1 cellular context compared by ENCODE assay signal in genomic region chr1:212852105-212852688, GRCh38.
TF ChIP-seq lines count a peak whose summit lies in the region.

No MANE protein-coding gene starts in this region.

TF ChIP-seq in H1, 55 proteins besides CTCF, POLR2A, EP300 and RAD21 (continued from another document):
- TF ChIP-seq, protein P1, sequence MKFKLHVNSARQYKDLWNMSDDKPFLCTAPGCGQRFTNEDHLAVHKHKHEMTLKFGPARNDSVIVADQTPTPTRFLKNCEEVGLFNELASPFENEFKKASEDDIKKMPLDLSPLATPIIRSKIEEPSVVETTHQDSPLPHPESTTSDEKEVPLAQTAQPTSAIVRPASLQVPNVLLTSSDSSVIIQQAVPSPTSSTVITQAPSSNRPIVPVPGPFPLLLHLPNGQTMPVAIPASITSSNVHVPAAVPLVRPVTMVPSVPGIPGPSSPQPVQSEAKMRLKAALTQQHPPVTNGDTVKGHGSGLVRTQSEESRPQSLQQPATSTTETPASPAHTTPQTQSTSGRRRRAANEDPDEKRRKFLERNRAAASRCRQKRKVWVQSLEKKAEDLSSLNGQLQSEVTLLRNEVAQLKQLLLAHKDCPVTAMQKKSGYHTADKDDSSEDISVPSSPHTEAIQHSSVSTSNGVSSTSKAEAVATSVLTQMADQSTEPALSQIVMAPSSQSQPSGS (IDR thresholded peaks at IDR 0.05; ENCODE audit: low read length) = no peak; the same call in 1 of the 2 replicates
- TF ChIP-seq KDM1A (IDR thresholded peaks at IDR 0.05; ENCODE audit: borderline replicate concordance, low read length) (peak; percentile 90), POLR2AphosphoS5 (IDR thresholded peaks at IDR 0.05; ENCODE audit: low read depth, low read length) (no peak), GTF2F1 (IDR thresholded peaks at IDR 0.05; ENCODE audit: borderline replicate concordance, low read depth, low read length) (no peak), TBP (IDR thresholded peaks at IDR 0.05; ENCODE audit: low read depth, low read length) (peak; percentile 52; the same call in 1 of the 2 replicates), MAFK (IDR thresholded peaks at IDR 0.05; ENCODE audit: low read depth, low read length) (no peak), GABPA (IDR thresholded peaks at IDR 0.05; ENCODE audit: borderline replicate concordance, insufficient read depth, low read length) (no peak), SP4 (IDR thresholded peaks at IDR 0.05; ENCODE audit: low read length) (no peak), RXRA (IDR thresholded peaks at IDR 0.05; ENCODE audit: insufficient read depth, low read depth, low read length) (no peak), POU5F1 (IDR thresholded peaks at IDR 0.05; ENCODE audit: low read depth, low read length) (peak; percentile 63; the same call in 1 of the 2 replicates), SP1 (IDR thresholded peaks at IDR 0.05; ENCODE audit: low read depth, low read length) (peak; percentile 46; the same call in 1 of the 2 replicates), TCF12 (IDR thresholded peaks at IDR 0.05; ENCODE audit: low read depth, low read length) (peak; percentile 86; the same call in 1 of the 2 replicates), EZH2 (IDR thresholded peaks at IDR 0.05; ENCODE audit: low read depth, low read length, severe bottlenecking) (no peak), CEBPB (IDR thresholded peaks at IDR 0.05; ENCODE audit: low read depth, low read length) (no peak), CREB1 (IDR thresholded peaks at IDR 0.05) (no peak), RFX5 (IDR thresholded peaks at IDR 0.05; ENCODE audit: borderline replicate concordance, low read depth, low read length) (no peak), BCL11A (IDR thresholded peaks at IDR 0.05; ENCODE audit: low read depth in 2 of 2, low read length in 2 of 2) (no peak), ASH2L (IDR thresholded peaks at IDR 0.05; ENCODE audit: low read length) (no peak), JUN (IDR thresholded peaks at IDR 0.05; ENCODE audit: low read depth, low read length) (no peak), NANOG (IDR thresholded peaks at IDR 0.05; ENCODE audit: insufficient read depth, low read depth, low read length, poor library complexity, severe bottlenecking) (peak; percentile 65), SP2 (IDR thresholded peaks at IDR 0.05; ENCODE audit: low read length) (no peak), CBX8 (IDR thresholded peaks at IDR 0.05; ENCODE audit: borderline replicate concordance, low read depth, low read length) (no peak), HDAC2 (IDR thresholded peaks at IDR 0.05; ENCODE audit: borderline replicate concordance in 1 of 2, low read depth in 2 of 2, low read length in 2 of 2) (peak in 1 of 2 experiments; percentile 86; a peak in 3 of 4 replicates)
- TF ChIP-seq, protein P2, sequence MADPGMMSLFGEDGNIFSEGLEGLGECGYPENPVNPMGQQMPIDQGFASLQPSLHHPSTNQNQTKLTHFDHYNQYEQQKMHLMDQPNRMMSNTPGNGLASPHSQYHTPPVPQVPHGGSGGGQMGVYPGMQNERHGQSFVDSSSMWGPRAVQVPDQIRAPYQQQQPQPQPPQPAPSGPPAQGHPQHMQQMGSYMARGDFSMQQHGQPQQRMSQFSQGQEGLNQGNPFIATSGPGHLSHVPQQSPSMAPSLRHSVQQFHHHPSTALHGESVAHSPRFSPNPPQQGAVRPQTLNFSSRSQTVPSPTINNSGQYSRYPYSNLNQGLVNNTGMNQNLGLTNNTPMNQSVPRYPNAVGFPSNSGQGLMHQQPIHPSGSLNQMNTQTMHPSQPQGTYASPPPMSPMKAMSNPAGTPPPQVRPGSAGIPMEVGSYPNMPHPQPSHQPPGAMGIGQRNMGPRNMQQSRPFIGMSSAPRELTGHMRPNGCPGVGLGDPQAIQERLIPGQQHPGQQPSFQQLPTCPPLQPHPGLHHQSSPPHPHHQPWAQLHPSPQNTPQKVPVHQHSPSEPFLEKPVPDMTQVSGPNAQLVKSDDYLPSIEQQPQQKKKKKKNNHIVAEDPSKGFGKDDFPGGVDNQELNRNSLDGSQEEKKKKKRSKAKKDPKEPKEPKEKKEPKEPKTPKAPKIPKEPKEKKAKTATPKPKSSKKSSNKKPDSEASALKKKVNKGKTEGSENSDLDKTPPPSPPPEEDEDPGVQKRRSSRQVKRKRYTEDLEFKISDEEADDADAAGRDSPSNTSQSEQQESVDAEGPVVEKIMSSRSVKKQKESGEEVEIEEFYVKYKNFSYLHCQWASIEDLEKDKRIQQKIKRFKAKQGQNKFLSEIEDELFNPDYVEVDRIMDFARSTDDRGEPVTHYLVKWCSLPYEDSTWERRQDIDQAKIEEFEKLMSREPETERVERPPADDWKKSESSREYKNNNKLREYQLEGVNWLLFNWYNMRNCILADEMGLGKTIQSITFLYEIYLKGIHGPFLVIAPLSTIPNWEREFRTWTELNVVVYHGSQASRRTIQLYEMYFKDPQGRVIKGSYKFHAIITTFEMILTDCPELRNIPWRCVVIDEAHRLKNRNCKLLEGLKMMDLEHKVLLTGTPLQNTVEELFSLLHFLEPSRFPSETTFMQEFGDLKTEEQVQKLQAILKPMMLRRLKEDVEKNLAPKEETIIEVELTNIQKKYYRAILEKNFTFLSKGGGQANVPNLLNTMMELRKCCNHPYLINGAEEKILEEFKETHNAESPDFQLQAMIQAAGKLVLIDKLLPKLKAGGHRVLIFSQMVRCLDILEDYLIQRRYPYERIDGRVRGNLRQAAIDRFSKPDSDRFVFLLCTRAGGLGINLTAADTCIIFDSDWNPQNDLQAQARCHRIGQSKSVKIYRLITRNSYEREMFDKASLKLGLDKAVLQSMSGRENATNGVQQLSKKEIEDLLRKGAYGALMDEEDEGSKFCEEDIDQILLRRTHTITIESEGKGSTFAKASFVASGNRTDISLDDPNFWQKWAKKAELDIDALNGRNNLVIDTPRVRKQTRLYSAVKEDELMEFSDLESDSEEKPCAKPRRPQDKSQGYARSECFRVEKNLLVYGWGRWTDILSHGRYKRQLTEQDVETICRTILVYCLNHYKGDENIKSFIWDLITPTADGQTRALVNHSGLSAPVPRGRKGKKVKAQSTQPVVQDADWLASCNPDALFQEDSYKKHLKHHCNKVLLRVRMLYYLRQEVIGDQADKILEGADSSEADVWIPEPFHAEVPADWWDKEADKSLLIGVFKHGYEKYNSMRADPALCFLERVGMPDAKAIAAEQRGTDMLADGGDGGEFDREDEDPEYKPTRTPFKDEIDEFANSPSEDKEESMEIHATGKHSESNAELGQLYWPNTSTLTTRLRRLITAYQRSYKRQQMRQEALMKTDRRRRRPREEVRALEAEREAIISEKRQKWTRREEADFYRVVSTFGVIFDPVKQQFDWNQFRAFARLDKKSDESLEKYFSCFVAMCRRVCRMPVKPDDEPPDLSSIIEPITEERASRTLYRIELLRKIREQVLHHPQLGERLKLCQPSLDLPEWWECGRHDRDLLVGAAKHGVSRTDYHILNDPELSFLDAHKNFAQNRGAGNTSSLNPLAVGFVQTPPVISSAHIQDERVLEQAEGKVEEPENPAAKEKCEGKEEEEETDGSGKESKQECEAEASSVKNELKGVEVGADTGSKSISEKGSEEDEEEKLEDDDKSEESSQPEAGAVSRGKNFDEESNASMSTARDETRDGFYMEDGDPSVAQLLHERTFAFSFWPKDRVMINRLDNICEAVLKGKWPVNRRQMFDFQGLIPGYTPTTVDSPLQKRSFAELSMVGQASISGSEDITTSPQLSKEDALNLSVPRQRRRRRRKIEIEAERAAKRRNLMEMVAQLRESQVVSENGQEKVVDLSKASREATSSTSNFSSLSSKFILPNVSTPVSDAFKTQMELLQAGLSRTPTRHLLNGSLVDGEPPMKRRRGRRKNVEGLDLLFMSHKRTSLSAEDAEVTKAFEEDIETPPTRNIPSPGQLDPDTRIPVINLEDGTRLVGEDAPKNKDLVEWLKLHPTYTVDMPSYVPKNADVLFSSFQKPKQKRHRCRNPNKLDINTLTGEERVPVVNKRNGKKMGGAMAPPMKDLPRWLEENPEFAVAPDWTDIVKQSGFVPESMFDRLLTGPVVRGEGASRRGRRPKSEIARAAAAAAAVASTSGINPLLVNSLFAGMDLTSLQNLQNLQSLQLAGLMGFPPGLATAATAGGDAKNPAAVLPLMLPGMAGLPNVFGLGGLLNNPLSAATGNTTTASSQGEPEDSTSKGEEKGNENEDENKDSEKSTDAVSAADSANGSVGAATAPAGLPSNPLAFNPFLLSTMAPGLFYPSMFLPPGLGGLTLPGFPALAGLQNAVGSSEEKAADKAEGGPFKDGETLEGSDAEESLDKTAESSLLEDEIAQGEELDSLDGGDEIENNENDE (IDR thresholded peaks at IDR 0.05; ENCODE audit: insufficient replicate concordance, low read length) = peak; percentile 54
